In the genomic region with DNA sequence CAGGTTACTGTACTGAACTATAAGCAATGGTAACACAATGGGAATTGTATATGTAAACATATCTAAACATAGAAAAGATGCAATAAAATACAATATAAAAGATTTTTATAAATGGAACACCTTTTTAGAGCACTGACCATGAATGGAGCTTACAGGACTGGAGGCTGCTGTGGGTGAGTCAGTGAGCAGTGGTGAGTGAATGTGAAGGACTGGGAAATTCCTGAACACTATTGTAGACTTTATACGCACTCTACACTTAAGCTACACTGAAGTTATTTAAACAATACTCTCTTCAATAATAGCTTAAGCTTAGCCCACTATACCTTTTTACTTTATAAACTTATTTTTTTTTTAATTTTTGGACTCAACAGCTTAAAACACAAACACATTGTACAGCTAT, we compare ENCODE assay signal across 12 cellular contexts.
"Had no signal": no experiment of that assay in that cellular context is flagged by ENCODE, and none has a peak within 500 bp of the region (broad histone marks: within the 10 kb centered on the region; RNA-seq: fewer than 3 reads in every experiment).

No MANE protein-coding gene starts in this region.

- H3K4me3 ChIP-seq: left ventricle myocardium inferior, psoas muscle, sigmoid colon, transverse colon had no signal

- DNase-seq: activated CD4-positive, alpha-beta memory T cell treated with anti-CD3 and anti-CD28 coated beads, Interleukin-2, amount 10 ng/mL, durations not matched to agents 7 days and 5 days; activated naive CD4-positive, alpha-beta T cell; cerebellar nuclear complex; left ventricle myocardium inferior; mesendoderm; nephron progenitor cell; psoas muscle; sigmoid colon; stimulated activated CD4-positive, alpha-beta T cell treated with anti-CD3 and anti-CD28 coated beads, Interleukin-2, amount 100 ng/mL, for 24 hours; stimulated activated naive B cell treated with anti-CD40 and anti-IgM and Interleukin-4, amounts not matched to agents 10 μg/mL and 1 μg/mL and 100 μg/mL, for 72 hours; T-helper 9 cell; transverse colon had no signal

- ATAC-seq: psoas muscle; stimulated activated naive B cell treated with anti-CD40 and anti-IgM and Interleukin-4, amounts not matched to agents 10 μg/mL and 1 μg/mL and 100 μg/mL, for 72 hours had no signal

- H3K27me3 ChIP-seq: sigmoid colon, transverse colon had no signal

- H3K36me3 ChIP-seq: left ventricle myocardium inferior, sigmoid colon, transverse colon had no signal
